19 cellular contexts compared by ENCODE assay signal in the genomic region with DNA sequence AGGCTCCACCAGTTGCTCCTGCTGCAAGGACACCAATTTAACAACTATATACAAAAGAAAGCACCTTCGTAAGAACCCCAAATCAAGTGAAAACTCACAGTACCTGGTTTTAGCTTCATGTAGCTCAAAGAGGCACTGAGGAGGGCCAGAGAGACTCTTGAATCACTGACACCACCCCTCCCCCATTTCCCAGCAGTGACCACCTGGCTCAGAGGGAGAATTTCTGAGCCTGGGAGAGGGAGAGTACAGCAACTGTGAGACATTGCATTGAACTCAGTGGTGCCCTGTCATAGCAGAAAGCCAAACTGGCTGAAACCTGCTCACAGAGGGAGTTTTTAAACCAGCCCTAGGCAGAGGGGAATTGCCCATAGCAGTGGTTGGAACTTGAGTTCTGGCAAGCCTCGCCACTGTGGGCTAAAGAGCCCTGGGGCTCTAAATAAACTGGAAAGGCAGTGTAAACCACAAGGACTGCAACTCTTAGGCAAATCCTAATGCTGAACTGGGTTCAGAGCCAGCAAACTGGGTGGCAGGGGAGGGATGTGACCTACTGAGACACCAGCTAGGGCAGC.
"Had no signal": no experiment of that assay in that cellular context is flagged by ENCODE, and none has a peak within 500 bp of the region (broad histone marks: within the 10 kb centered on the region; RNA-seq: fewer than 3 reads in every experiment).

No MANE protein-coding gene starts in this region.

- H3K27me3 ChIP-seq: right atrium auricular region, thyroid gland had no signal

- H3K27me3 Mint-ChIP-seq: activated CD4-positive, alpha-beta T cell treated with anti-CD3 and anti-CD28 coated beads, Interleukin-2, amount 10 ng/mL, durations not matched to agents 7 days and 5 days; memory B cell; naive thymus-derived CD8-positive, alpha-beta T cell; stimulated activated naive B cell treated with anti-CD40 and anti-IgM and Interleukin-4, amounts not matched to agents 10 μg/mL and 1 μg/mL and 100 μg/mL, for 72 hours had no signal

- H3K4me3 Mint-ChIP-seq: activated CD4-positive, alpha-beta T cell treated with anti-CD3 and anti-CD28 coated beads, Interleukin-2, amount 10 ng/mL, durations not matched to agents 7 days and 5 days; memory B cell; naive thymus-derived CD8-positive, alpha-beta T cell; stimulated activated naive B cell treated with anti-CD40 and anti-IgM and Interleukin-4, amounts not matched to agents 10 μg/mL and 1 μg/mL and 100 μg/mL, for 72 hours had no signal

- DNase-seq: activated CD4-positive, alpha-beta T cell treated with anti-CD3 and anti-CD28 coated beads, Interleukin-2, amount 10 ng/mL, durations not matched to agents 7 days and 5 days; activated CD4-positive, CD25-positive, alpha-beta regulatory T cell; activated CD8-positive, alpha-beta memory T cell treated with anti-CD3 and anti-CD28 coated beads for 24 hours; activated naive CD4-positive, alpha-beta T cell; anterior cingulate cortex; cerebellar nuclear complex; effector memory CD4-positive, alpha-beta T cell; foreskin melanocyte; head of caudate nucleus; left ventricle myocardium inferior; naive thymus-derived CD8-positive, alpha-beta T cell; stimulated activated CD4-positive, alpha-beta T cell treated with anti-CD3 and anti-CD28 coated beads, Interleukin-15, amount 100 ng/mL, for 24 hours; stimulated activated CD4-positive, alpha-beta T cell treated with anti-CD3 and anti-CD28 coated beads, Interleukin-4, amount 100 ng/mL, for 1 hour; stimulated activated naive B cell treated with anti-CD40 and anti-IgM and Interleukin-4, amounts not matched to agents 10 μg/mL and 1 μg/mL and 100 μg/mL, for 72 hours; T-helper 2 cell; thyroid gland had no signal

- H3K36me3 ChIP-seq: left ventricle myocardium inferior, right atrium auricular region, thyroid gland had no signal

- H3K4me1 Mint-ChIP-seq: activated CD4-positive, alpha-beta T cell treated with anti-CD3 and anti-CD28 coated beads, Interleukin-2, amount 10 ng/mL, durations not matched to agents 7 days and 5 days; memory B cell; naive thymus-derived CD8-positive, alpha-beta T cell; stimulated activated naive B cell treated with anti-CD40 and anti-IgM and Interleukin-4, amounts not matched to agents 10 μg/mL and 1 μg/mL and 100 μg/mL, for 72 hours had no signal

- H3K27ac Mint-ChIP-seq: activated CD4-positive, alpha-beta T cell treated with anti-CD3 and anti-CD28 coated beads, Interleukin-2, amount 10 ng/mL, durations not matched to agents 7 days and 5 days; memory B cell; naive thymus-derived CD8-positive, alpha-beta T cell; stimulated activated naive B cell treated with anti-CD40 and anti-IgM and Interleukin-4, amounts not matched to agents 10 μg/mL and 1 μg/mL and 100 μg/mL, for 72 hours had no signal

- H3K4me1 ChIP-seq: left ventricle myocardium inferior, right atrium auricular region, thyroid gland had no signal

- H3K36me3 Mint-ChIP-seq: memory B cell; stimulated activated naive B cell treated with anti-CD40 and anti-IgM and Interleukin-4, amounts not matched to agents 10 μg/mL and 1 μg/mL and 100 μg/mL, for 72 hours had no signal

- H3K9me3 ChIP-seq: thyroid gland had no signal

- H3K27ac ChIP-seq: epithelial cell of prostate, left ventricle myocardium inferior, right atrium auricular region, thyroid gland had no signal

- H3K4me3 ChIP-seq: left ventricle myocardium inferior, right atrium auricular region, thyroid gland had no signal
